ENCODE assay signal across 34 cellular contexts in genomic region chr12:71124833-71125460, GRCh38. TPM values are rescaled to one million over a fixed set of nuclear protein-coding genes. Genes with fewer than 3 reads are reported as not detected.
DNase-seq lines count a peak whose midpoint lies in the region; ATAC-seq, FAIRE-seq and TF ChIP-seq lines count a peak whose summit lies in the region.
"Had no signal": no experiment of that assay in that cellular context is flagged by ENCODE, and none has a peak within 500 bp of the region (broad histone marks: within the 10 kb centered on the region; RNA-seq: fewer than 3 reads in every experiment).

No MANE protein-coding gene starts in this region.

- 37% methylated on average over 5 of the region's 5 CpGs for WGBS in HepG2 (ENCODE audit: low lambda C conversion rate)

- no peaks in the 10 kb centered on the region for H3K36me3 ChIP-seq in HepG2 (replicated peaks in 1 of 2; ENCODE audit: control insufficient read depth in 1 of 2, insufficient read depth in 2 of 2, low read length in 2 of 2)
- H3K36me3 ChIP-seq: left lung, thyroid gland, vagina, WERI-Rb-1 had no signal

- peak overlapping the region in 2 of 3 experiments; percentile 8 to 21; a peak in 3 of 6 replicates for H3K4me3 ChIP-seq in HepG2 (replicated peaks in 1 of 3; ENCODE audit: insufficient read depth in 1 of 3, low read depth in 2 of 3, low read length in 3 of 3)
- H3K4me3 ChIP-seq: body of pancreas, left lung, skin epidermis, thyroid gland, vagina had no signal

- DNase-seq in DMS 273 (lab: John Stamatoyannopoulos, UW; ENCODE audit: unreplicated experiment) (peak; percentile 2), DMS 273 treated with DMSO at 0.1 percent for 48 hours (lab: John Stamatoyannopoulos, UW) (no peak), COR-L47 (lab: John Stamatoyannopoulos, UW) (peak; percentile 10), OCI-M1 (lab: John Stamatoyannopoulos, UW) (peak; percentile 63), HepG2 (ENCODE audit: low spot score) (peak; percentile 32), superior temporal gyrus (ENCODE audit: extremely low spot score) (no peak), GOT3 (lab: John Stamatoyannopoulos, UW) (no peak)
- no peak for DNase-seq in activated naive CD4-positive, alpha-beta T cell treated with anti-CD3 and anti-CD28 coated beads, Interleukin-2, amount 50 U/mL, for 16 hours
- DNase-seq: 8988T; activated CD4-positive, alpha-beta T cell treated with anti-CD3 and anti-CD28 coated beads for 48 hours; activated gamma-delta T cell treated with Interleukin-2 at 50 U/mL for 16 hours; activated T-cell treated with anti-CD3 and anti-CD28 coated beads, Interleukin-2, amount 50 U/mL, for 24 hours; CD4-positive, alpha-beta memory T cell; cerebellar nuclear complex; DMS79 treated with DMSO at 0.1 percent for 48 hours; GF-D8; H9; left lung; MV-4-11; NCI-H1436 treated with DMSO at 0.1 percent for 48 hours; NCI-H774; Right ventricle myocardium superior; stimulated activated naive CD8-positive, alpha-beta T cell treated with anti-CD3 and anti-CD28 coated beads, Interleukin-15, amount 100 ng/mL, for 72 hours; SW 1271; T1000; thyroid gland had no signal

- CTCF ChIA-PET in HepG2 (lab: Yijun Ruan, JAX; ENCODE audit: low intra/inter-chr PET ratio, low total read pairs), result interaction anchor here (1.4 to 2.4 kb wide), 2 partner anchors 246 to 267 kb away, joined by 4 to 13 read pairs; no protein-coding TSS in a partner anchor

- TF ChIP-seq POLR2A in HepG2 (IDR thresholded peaks at IDR 0.05; ENCODE audit: insufficient read depth in 1 of 2, low read depth in 2 of 2, low read length in 2 of 2), result no peak

- no peaks in the 10 kb centered on the region for H4K20me1 ChIP-seq in HepG2 (ENCODE audit: insufficient read depth, low read length)

- no peak overlapping the region for H3K9ac ChIP-seq in HepG2 (ENCODE audit: insufficient read depth, low read depth, low read length)
- H3K9ac ChIP-seq: KMS-11 had no signal

- intact Hi-C loops in HepG2 (cut with micrococcal nuclease; ENCODE audit: unreplicated experiment), result loop anchor here (2.0 to 10.0 kb wide), 4 partner anchors 60 to 268 kb away; no protein-coding TSS in a partner anchor

- TF ChIP-seq RAD21 in HepG2 (CRISPR knock-in tag; IDR thresholded peaks at IDR 0.05), result peak; percentile 64; the same call in 1 of the 2 replicates

- no peak overlapping the region for H3K27ac ChIP-seq in HepG2 (ENCODE audit: extremely low read length, insufficient read depth, low read length)
- H3K27ac ChIP-seq: body of pancreas, KMS-11, left lung, skin epidermis, thyroid gland, vagina, WERI-Rb-1 had no signal

- H2AFZ ChIP-seq in HepG2 (ENCODE audit: low read length), result peak overlapping the region; percentile 70

- no peaks in the 10 kb centered on the region for H3K27me3 ChIP-seq in HepG2 (ENCODE audit: control insufficient read depth in 1 of 2, insufficient read depth in 2 of 2, low read length in 2 of 2)
- H3K27me3 ChIP-seq: body of pancreas, left lung, thyroid gland, vagina had no signal

- POLR2A ChIA-PET in HepG2 (lab: Yijun Ruan, JAX), result interaction anchor here (1.3 kb wide), 1 partner anchor 268 kb away, joined by 3 read pairs; no protein-coding TSS in a partner anchor

- no peaks in the 10 kb centered on the region for H3K9me3 ChIP-seq in HepG2 (ENCODE audit: low read length)
- H3K9me3 ChIP-seq: body of pancreas, left lung, thyroid gland, vagina had no signal

- peak; percentile 37 for FAIRE-seq in HepG2 (lab: Jason Lieb, UNC)
- FAIRE-seq: GM19239, HTR-8/SVneo had no signal

- peak overlapping the region; percentile 41 for H3K4me2 ChIP-seq in HepG2 (ENCODE audit: low read depth, low read length)
- H3K4me2 ChIP-seq: KMS-11 had no signal

- H3K4me1 ChIP-seq in HepG2 (ENCODE audit: insufficient read depth, low read length), result peaks cover 14% of the 10 kb centered on the region
- H3K4me1 ChIP-seq: body of pancreas, vagina had no signal

- no peaks in the 10 kb centered on the region for H3K79me2 ChIP-seq in HepG2 (ENCODE audit: insufficient read depth, low read length)

- TF ChIP-seq EP300 in HepG2 (IDR thresholded peaks at IDR 0.05; ENCODE audit: low read depth in 2 of 2, low read length in 2 of 2), result no peak
- TF ChIP-seq EP300 in HepG2 (CRISPR knock-in tag; IDR thresholded peaks at IDR 0.05; ENCODE audit: borderline replicate concordance), result no peak

- ATAC-seq in HepG2, result peak; percentile 98
- ATAC-seq: body of pancreas; left lung; stimulated activated naive CD8-positive, alpha-beta T cell treated with anti-CD3 and anti-CD28 coated beads, Interleukin-15, amount 100 ng/mL, for 72 hours had no signal

- TF ChIP-seq CTCF in HepG2 (CRISPR knock-in tag; IDR thresholded peaks at IDR 0.05), result peak; percentile 75

- no TSS peak for BruUV-seq in HepG2 (replicated peaks; lab: Mats Ljungman, UMichigan)

- in situ Hi-C loops in HepG2 (cut with HindIII; ENCODE audit: extremely low pct_ligation_motif_present, low pct_unique_long_range_greater_than_20kb), result loop anchor here (25.0 kb wide), 1 partner anchor 612 kb away; no protein-coding TSS in a partner anchor

TF ChIP-seq in HepG2, 621 proteins besides CTCF, POLR2A, EP300 and RAD21 (continues in another document):
- no peak for TF ChIP-seq CBX2 (IDR thresholded peaks at IDR 0.05; ENCODE audit: low read depth, low read length)
- no peak for TF ChIP-seq CBX2 (CRISPR knock-in tag; IDR thresholded peaks at IDR 0.05; ENCODE audit: low read depth)
- TF ChIP-seq SMC3 (IDR thresholded peaks at IDR 0.05; ENCODE audit: low read length), result peak; percentile 68
- no peak for TF ChIP-seq AFF4 (CRISPR knock-in tag; IDR thresholded peaks at IDR 0.05)
- TF ChIP-seq RFX1 (IDR thresholded peaks at IDR 0.05), result no peak
- 0 out of 2 replicates have a peak, but pooled peaks have one; percentile 21 for TF ChIP-seq GATAD2A (CRISPR knock-in tag; IDR thresholded peaks at IDR 0.05)
- no peak for TF ChIP-seq ZNF577 (CRISPR knock-in tag; IDR thresholded peaks at IDR 0.05; ENCODE audit: borderline replicate concordance, low read depth)
- TF ChIP-seq MIXL1 (CRISPR knock-in tag; IDR thresholded peaks at IDR 0.05), result peak; percentile 44; the same call in 1 of the 2 replicates
- TF ChIP-seq STAG1 (CRISPR knock-in tag; IDR thresholded peaks at IDR 0.05), result peak; percentile 92
- no peak for TF ChIP-seq ZNF446 (CRISPR knock-in tag; IDR thresholded peaks at IDR 0.05)

RNA-seq across cellular contexts. Expression of gene TSPAN8, which starts 32.9 kb away (rescaled TPM):
- total RNA-seq in HepG2 (2016; rRNA removed; fragmentation: Illumina TruSeq; extraction: Trizol), result 3.2 and 3.9 TPM in 2 replicates
- total RNA-seq in HepG2 (2016; cell fraction: cytosol; rRNA removed; fragmentation: Illumina TruSeq; extraction: Trizol; ENCODE audit: low read depth), result 1.5 and 1.9 TPM in 2 replicates
- total RNA-seq in HepG2 (2016; cell fraction: insoluble cytoplasmic fraction; rRNA removed; fragmentation: Illumina TruSeq; extraction: Trizol), result 3.2 and 3.7 TPM in 2 replicates
- total RNA-seq in HepG2 (2016; cell fraction: membrane; rRNA removed; fragmentation: Illumina TruSeq; extraction: Trizol), result 2.6 and 4.1 TPM in 2 replicates
- 2.5 and 2.8 TPM in 2 replicates for total RNA-seq in HepG2 (2016; cell fraction: nucleus; rRNA removed; fragmentation: Illumina TruSeq; extraction: Trizol)
- polyA plus RNA-seq in HepG2 (2011; rRNA removed), result 2.0 and 3.4 TPM in 2 replicates
- 1.8 and 2.0 TPM in 2 replicates for polyA plus RNA-seq in HepG2 (2011; cell fraction: cytosol; rRNA removed)
- polyA plus RNA-seq in HepG2 (2011; cell fraction: nucleus; rRNA removed), result 0.50 and 0.56 TPM in 2 replicates
- polyA plus RNA-seq in HepG2 (2012), result 4.2 and 4.4 TPM in 2 replicates
- polyA plus RNA-seq in HepG2 (2016; cell fraction: cytosol; fragmentation: Illumina TruSeq; extraction: Trizol; ENCODE audit: low read depth), result 2.0 and 2.6 TPM in 2 replicates
- 3.7 and 4.0 TPM in 2 replicates for polyA plus RNA-seq in HepG2 (2016; cell fraction: insoluble cytoplasmic fraction; fragmentation: Illumina TruSeq; extraction: Trizol; ENCODE audit: low read depth)
- polyA plus RNA-seq in HepG2 (2016; cell fraction: membrane; fragmentation: Illumina TruSeq; extraction: Trizol; ENCODE audit: low read depth), result 1.8 and 2.3 TPM in 2 replicates
- polyA plus RNA-seq in HepG2 (2016; cell fraction: nucleus; fragmentation: Illumina TruSeq; extraction: Trizol; ENCODE audit: insufficient read depth, low read depth), result 2.8 and 5.2 TPM in 2 replicates
- polyA minus RNA-seq in HepG2 (2011; rRNA and poly(A)+ RNA removed; ENCODE audit: low replicate concordance), result 0.50 and 36.3 TPM in 2 replicates
- 1.4 TPM in 1 of 2 replicates, not detected in the other for polyA minus RNA-seq in HepG2 (2011; cell fraction: cytosol; rRNA and poly(A)+ RNA removed)
- polyA minus RNA-seq in HepG2 (2011; cell fraction: nucleus; rRNA and poly(A)+ RNA removed), result 0.99 and 2.1 TPM in 2 replicates
- total RNA-seq: CD4-positive, alpha-beta memory T cell; glomerular endothelial cell; H9; Right ventricle myocardium superior had no signal
- polyA plus RNA-seq: CD4-positive, alpha-beta memory T cell had no signal

Comparison
In these comparisons a context has a peak if more than half of its experiments do, and no peak if none do; other contexts are left out.
1. DNase-seq: peak in DMS 273 (single experiment), COR-L47 (single experiment), OCI-M1 (single experiment) and HepG2 (single experiment); none in DMS 273 treated with DMSO at 0.1 percent for 48 hours (single experiment), superior temporal gyrus (single experiment), activated naive CD4-positive, alpha-beta T cell treated with anti-CD3 and anti-CD28 coated beads, Interleukin-2, amount 50 U/mL, for 16 hours (single experiment) and GOT3 (single experiment).